ENCODE assay signal across 8 cellular contexts in genomic region chr17:40309031-40309937, GRCh38. TPM values are rescaled to one million over a fixed set of nuclear protein-coding genes. Genes with fewer than 3 reads are reported as not detected.
DNase-seq lines count a peak whose midpoint lies in the region; ATAC-seq and TF ChIP-seq lines count a peak whose summit lies in the region.

RARA (plus strand) TSS chr17:40309180; CDS start chr17:40331219, 22,039 bp downstream.

- H3K9me3 ChIP-seq in thyroid gland = no peaks in the 10 kb centered on the region

- intact Hi-C loops in activated CD4-positive, alpha-beta T cell treated with anti-CD3 and anti-CD28 coated beads, Interleukin-2, amount 10 ng/mL, durations not matched to agents 24 days and 14 days (cut with micrococcal nuclease) = loop anchor here (10.0 kb wide), 1 partner anchor 226 kb away; no protein-coding TSS in a partner anchor
- intact Hi-C loops in thyroid gland (cut with DNase I) = loop anchor here (10.0 kb wide), 1 partner anchor 106 kb away; the partner anchor contains the start of gene TOP2A

- H3K36me3 ChIP-seq in thyroid gland = no peaks in the 10 kb centered on the region

- no peak for TF ChIP-seq POLR2A in thyroid gland (IDR thresholded peaks at IDR 0.05)

- no peaks in the 10 kb centered on the region for H3K9me3 Mint-ChIP-seq in activated CD4-positive, alpha-beta T cell treated with anti-CD3 and anti-CD28 coated beads, Interleukin-2, amount 10 ng/mL, durations not matched to agents 24 days and 14 days
- H3K9me3 Mint-ChIP-seq in effector memory CD8-positive, alpha-beta T cell = no peaks in the 10 kb centered on the region

- H3K4me3 ChIP-seq in thyroid gland (replicated peaks in 1 of 3) = peak within 1 kb of the TSS in 2 of 3 donors; percentile 1 to 41

- H3K4me3 Mint-ChIP-seq in activated CD4-positive, alpha-beta T cell treated with anti-CD3 and anti-CD28 coated beads, Interleukin-2, amount 10 ng/mL, durations not matched to agents 24 days and 14 days = no peak within 1 kb of the TSS
- no peak within 1 kb of the TSS for H3K4me3 Mint-ChIP-seq in effector memory CD8-positive, alpha-beta T cell

- no peak within 1 kb of the TSS for H3K27ac Mint-ChIP-seq in activated CD4-positive, alpha-beta T cell treated with anti-CD3 and anti-CD28 coated beads, Interleukin-2, amount 10 ng/mL, durations not matched to agents 24 days and 14 days
- H3K27ac Mint-ChIP-seq in effector memory CD8-positive, alpha-beta T cell = peak within 1 kb of the TSS in 1 of 2 donors; percentile 84

- peaks cover 4% of the 10 kb centered on the region for H3K36me3 Mint-ChIP-seq in activated CD4-positive, alpha-beta T cell treated with anti-CD3 and anti-CD28 coated beads, Interleukin-2, amount 10 ng/mL, durations not matched to agents 24 days and 14 days (ENCODE audit: low read depth)
- peaks cover 14% of the 10 kb centered on the region for H3K36me3 Mint-ChIP-seq in effector memory CD8-positive, alpha-beta T cell (ENCODE audit: insufficient read depth)

- H3K27me3 Mint-ChIP-seq in activated CD4-positive, alpha-beta T cell treated with anti-CD3 and anti-CD28 coated beads, Interleukin-2, amount 10 ng/mL, durations not matched to agents 24 days and 14 days = no peaks in the 10 kb centered on the region
- no peaks in the 10 kb centered on the region for H3K27me3 Mint-ChIP-seq in effector memory CD8-positive, alpha-beta T cell

- 5 to 10% methylated on average over 19 to 20 of the region's 20 CpGs for WGBS in thyroid gland, 2 donors

- H3K27ac ChIP-seq in thyroid gland = peak within 1 kb of the TSS; percentile 82 to 96 (median 88)

- DNase-seq in activated CD4-positive, alpha-beta T cell treated with anti-CD3 and anti-CD28 coated beads, Interleukin-2, amount 10 ng/mL, durations not matched to agents 24 days and 14 days = no peak
- DNase-seq in activated CD4-positive, alpha-beta T cell treated with anti-CD3 and anti-CD28 coated beads, Interleukin-2, amount 50 U/mL, for 4 hours = no peak
- DNase-seq in RPMI7951 (ENCODE audit: low read depth) = no peak
- no peak for DNase-seq in effector memory CD8-positive, alpha-beta T cell
- peak; percentile 90 for DNase-seq in mesenteric fat pad (ENCODE audit: low spot score)
- DNase-seq in thyroid gland = peak; percentile 60 to 61

- H3K4me1 Mint-ChIP-seq in activated CD4-positive, alpha-beta T cell treated with anti-CD3 and anti-CD28 coated beads, Interleukin-2, amount 10 ng/mL, durations not matched to agents 24 days and 14 days = peaks cover 29% of the 10 kb centered on the region
- peaks cover 26 to 51% of the 10 kb centered on the region in 2 donors for H3K4me1 Mint-ChIP-seq in effector memory CD8-positive, alpha-beta T cell (ENCODE audit: low read depth in 2 of 2)

- peak; percentile 42 for ATAC-seq in effector memory CD8-positive, alpha-beta T cell (replicated peaks)
- ATAC-seq in HG03097 (IDR thresholded peaks at IDR 0.05; ENCODE audit: low FRiP score, unreplicated experiment) (no peak), HG02885 (IDR thresholded peaks at IDR 0.05; ENCODE audit: poor library complexity, unreplicated experiment) (no peak)

- TF ChIP-seq CTCF in thyroid gland (IDR thresholded peaks at IDR 0.05) = no peak

- H3K27me3 ChIP-seq in thyroid gland = no peaks in the 10 kb centered on the region

- peaks cover 59 to 89% of the 10 kb centered on the region in 2 donors for H3K4me1 ChIP-seq in thyroid gland

RNA-seq across cellular contexts. Expression of gene RARA, which starts in this region (rescaled TPM):
- 24.0 and 26.2 TPM in 2 replicates for total RNA-seq in activated CD4-positive, alpha-beta T cell treated with anti-CD3 and anti-CD28 coated beads, Interleukin-2, amount 10 ng/mL, durations not matched to agents 24 days and 14 days
- 10.2 and 13.3 TPM in 2 replicates for total RNA-seq in RPMI7951 (2014; rRNA removed; shearing (Covaris generic))
- total RNA-seq in mesenteric fat pad (70.3 TPM), thyroid gland (10 to 100 TPM; 20.0 to 60.9 (median 35.2) TPM)

Comparison
In these comparisons a context has a peak if more than half of its experiments do, and no peak if none do; other contexts are left out.
1. DNase-seq: peak in mesenteric fat pad (single experiment) and thyroid gland (2 of 2); none in activated CD4-positive, alpha-beta T cell treated with anti-CD3 and anti-CD28 coated beads, Interleukin-2, amount 10 ng/mL, durations not matched to agents 24 days and 14 days (single experiment), activated CD4-positive, alpha-beta T cell treated with anti-CD3 and anti-CD28 coated beads, Interleukin-2, amount 50 U/mL, for 4 hours (0 of 2), RPMI7951 (single experiment) and effector memory CD8-positive, alpha-beta T cell (0 of 3).